ENCODE assay signal across 33 cellular contexts in the genomic region with DNA sequence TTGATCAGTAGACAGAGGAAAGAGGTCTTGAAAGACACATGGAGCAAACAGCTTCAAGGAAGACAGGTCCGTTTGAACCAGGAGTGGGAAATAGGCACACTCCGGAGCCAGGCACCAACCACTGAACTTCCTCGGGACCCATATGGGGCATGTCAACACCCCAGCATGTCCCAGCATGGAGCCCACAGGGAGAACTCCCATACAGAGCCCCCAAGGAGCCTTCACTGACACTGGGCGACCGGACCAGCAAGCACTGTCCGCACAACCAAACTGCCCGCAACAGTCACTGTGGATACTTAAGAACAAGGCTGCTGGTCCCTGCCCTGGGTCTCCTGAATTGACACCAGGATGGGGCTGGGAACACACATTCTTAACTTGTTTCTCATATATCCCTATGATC.
"Had no signal": no experiment of that assay in that cellular context is flagged by ENCODE, and none has a peak within 500 bp of the region (broad histone marks: within the 10 kb centered on the region; RNA-seq: fewer than 3 reads in every experiment).

No MANE protein-coding gene starts in this region.

- H3K4me3 Mint-ChIP-seq: activated B cell treated with CpG ODN at 0.5 μM for 24 hours; activated CD4-positive, alpha-beta memory T cell treated with anti-CD3 and anti-CD28 coated beads for 36 hours; activated CD4-positive, alpha-beta T cell treated with anti-CD3 and anti-CD28 coated beads, Interleukin-2, amount 10 ng/mL, durations not matched to agents 24 days and 14 days; activated CD8-positive, alpha-beta T cell treated with anti-CD3 and anti-CD28 coated beads for 36 hours; activated naive CD4-positive, alpha-beta T cell treated with anti-CD3 and anti-CD28 coated beads for 36 hours; activated naive CD8-positive, alpha-beta T cell treated with anti-CD3 and anti-CD28 coated beads for 36 hours; activated T-cell treated with anti-CD3 and anti-CD28 coated beads, Interleukin-2, amount 50 U/mL, for 4 hours; activated T-cell treated with anti-CD3 and anti-CD28 coated beads, Interleukin-2, amount 50 U/mL, for 72 hours; activated T-helper 1 cell treated with anti-CD3 and anti-CD28 coated beads, Interleukin-12 subunit alpha, Interleukin-12 subunit beta, Interleukin-2, Interleukin-4 antibody, amounts not matched to agents 30 ng/mL and 10 ng/mL and 1 ng/mL, durations not matched to agents 14 hours and 24 hours and 36 hours; activated T-helper 17 cell treated with anti-CD3 and anti-CD28 coated beads, Interleukin-2, amount 50 U/mL, for 72 hours; brain; central memory CD8-positive, alpha-beta T cell; T-helper 1 cell treated with Interleukin-12 subunit alpha and Interleukin-12 subunit beta and Interleukin-4 antibody, amounts not matched to agents 30 μg/mL and 1 μg/mL, for 36 hours; T-helper 2 cell treated with Interferon-gamma antibody and Interleukin-4, amounts not matched to agents 5 μg/mL and 100 μg/mL, for 36 hours had no signal

- H3K27me3 Mint-ChIP-seq: activated B cell treated with CpG ODN at 0.5 μM for 24 hours; activated CD4-positive, alpha-beta memory T cell treated with anti-CD3 and anti-CD28 coated beads for 36 hours; activated CD4-positive, alpha-beta T cell treated with anti-CD3 and anti-CD28 coated beads, Interleukin-2, amount 10 ng/mL, durations not matched to agents 24 days and 14 days; activated CD8-positive, alpha-beta T cell treated with anti-CD3 and anti-CD28 coated beads for 36 hours had no signal

- H3K4me1 Mint-ChIP-seq: activated B cell treated with CpG ODN at 0.5 μM for 24 hours; activated T-helper 17 cell treated with anti-CD3 and anti-CD28 coated beads, Interleukin-2, amount 50 U/mL, for 72 hours; central memory CD8-positive, alpha-beta T cell had no signal

- DNase-seq: activated B cell treated with CpG ODN at 0.5 μM for 24 hours; activated CD4-positive, alpha-beta memory T cell treated with anti-CD3 and anti-CD28 coated beads for 36 hours; activated CD4-positive, alpha-beta T cell treated with anti-CD3 and anti-CD28 coated beads for 4 hours; activated CD4-positive, alpha-beta T cell treated with anti-CD3 and anti-CD28 coated beads, Interleukin-2, amount 10 ng/mL, durations not matched to agents 24 days and 14 days; activated CD4-positive, alpha-beta T cell treated with anti-CD3 and anti-CD28 coated beads, Interleukin-2, amount 50 U/mL, for 1 hour; activated CD4-positive, alpha-beta T cell treated with anti-CD3 and anti-CD28 coated beads, Interleukin-2, amount 50 U/mL, for 4 hours; activated CD4-positive, CD25-positive, alpha-beta regulatory T cell treated with anti-CD3 and anti-CD28 coated beads, Interleukin-2, amount 50 U/mL, for 72 hours; activated CD8-positive, alpha-beta memory T cell treated with anti-CD3 and anti-CD28 coated beads, Interleukin-2, amount 50 U/mL, for 4 hours; activated CD8-positive, alpha-beta T cell treated with anti-CD3 and anti-CD28 coated beads for 36 hours; activated effector memory CD4-positive, alpha-beta T cell treated with anti-CD3 and anti-CD28 coated beads, Interleukin-2, amount 50 U/mL, for 16 hours; activated gamma-delta T cell treated with Interleukin-2 at 50 U/mL for 16 hours; activated naive CD4-positive, alpha-beta T cell; activated naive CD4-positive, alpha-beta T cell treated with anti-CD3 and anti-CD28 coated beads for 36 hours; activated naive CD4-positive, alpha-beta T cell treated with anti-CD3 and anti-CD28 coated beads, Interleukin-2, amount 50 U/mL, for 16 hours; activated naive CD8-positive, alpha-beta T cell treated with anti-CD3 and anti-CD28 coated beads for 36 hours; activated T-cell treated with anti-CD3 and anti-CD28 coated beads for 4 hours; activated T-cell treated with anti-CD3 and anti-CD28 coated beads, Interleukin-2, amount 50 U/mL, for 1 hour; activated T-cell treated with anti-CD3 and anti-CD28 coated beads, Interleukin-2, amount 50 U/mL, for 4 hours; activated T-cell treated with anti-CD3 and anti-CD28 coated beads, Interleukin-2, amount 50 U/mL, for 72 hours; adrenal gland; amniotic stem cell; caudate nucleus; cerebellar nuclear complex; T-helper 1 cell; T-helper 2 cell; T-helper 9 cell had no signal

- H3K36me3 Mint-ChIP-seq: activated CD4-positive, alpha-beta memory T cell treated with anti-CD3 and anti-CD28 coated beads for 36 hours; activated naive CD4-positive, alpha-beta T cell treated with anti-CD3 and anti-CD28 coated beads, Interleukin-2, amount 50 U/mL, for 72 hours; activated naive CD8-positive, alpha-beta T cell treated with anti-CD3 and anti-CD28 coated beads for 36 hours; brain had no signal

- ATAC-seq: activated CD8-positive, alpha-beta T cell treated with anti-CD3 and anti-CD28 coated beads for 36 hours; activated naive CD4-positive, alpha-beta T cell treated with anti-CD3 and anti-CD28 coated beads, Interleukin-2, amount 50 U/mL, for 72 hours; activated T-cell treated with anti-CD3 and anti-CD28 coated beads, Interleukin-2, amount 50 U/mL, for 4 hours; activated T-cell treated with anti-CD3 and anti-CD28 coated beads, Interleukin-2, amount 50 U/mL, for 72 hours; activated T-helper 17 cell treated with anti-CD3 and anti-CD28 coated beads, Interleukin-2, amount 50 U/mL, for 72 hours had no signal

- H3K9me3 Mint-ChIP-seq: activated B cell treated with CpG ODN at 0.5 μM for 24 hours; activated CD4-positive, alpha-beta memory T cell treated with anti-CD3 and anti-CD28 coated beads for 36 hours; activated CD4-positive, alpha-beta T cell treated with anti-CD3 and anti-CD28 coated beads, Interleukin-2, amount 10 ng/mL, durations not matched to agents 24 days and 14 days; activated CD8-positive, alpha-beta T cell treated with anti-CD3 and anti-CD28 coated beads for 36 hours; activated naive CD4-positive, alpha-beta T cell treated with anti-CD3 and anti-CD28 coated beads for 36 hours; activated naive CD8-positive, alpha-beta T cell treated with anti-CD3 and anti-CD28 coated beads for 36 hours; activated T-cell treated with anti-CD3 and anti-CD28 coated beads, Interleukin-2, amount 50 U/mL, for 4 hours; activated T-cell treated with anti-CD3 and anti-CD28 coated beads, Interleukin-2, amount 50 U/mL, for 72 hours; activated T-helper 1 cell treated with anti-CD3 and anti-CD28 coated beads, Interleukin-12 subunit alpha, Interleukin-12 subunit beta, Interleukin-2, Interleukin-4 antibody, amounts not matched to agents 30 ng/mL and 10 ng/mL and 1 ng/mL, durations not matched to agents 14 hours and 24 hours and 36 hours; activated T-helper 17 cell treated with anti-CD3 and anti-CD28 coated beads, Interleukin-2, amount 50 U/mL, for 72 hours; central memory CD8-positive, alpha-beta T cell; T-helper 1 cell treated with Interleukin-12 subunit alpha and Interleukin-12 subunit beta and Interleukin-4 antibody, amounts not matched to agents 30 μg/mL and 1 μg/mL, for 36 hours; T-helper 2 cell treated with Interferon-gamma antibody and Interleukin-4, amounts not matched to agents 5 μg/mL and 100 μg/mL, for 36 hours had no signal

- H3K27ac Mint-ChIP-seq: activated B cell treated with CpG ODN at 0.5 μM for 24 hours; activated CD4-positive, alpha-beta memory T cell treated with anti-CD3 and anti-CD28 coated beads for 36 hours; activated CD4-positive, alpha-beta T cell treated with anti-CD3 and anti-CD28 coated beads, Interleukin-2, amount 10 ng/mL, durations not matched to agents 24 days and 14 days; activated CD8-positive, alpha-beta T cell treated with anti-CD3 and anti-CD28 coated beads for 36 hours; activated naive CD4-positive, alpha-beta T cell treated with anti-CD3 and anti-CD28 coated beads for 36 hours; activated naive CD4-positive, alpha-beta T cell treated with anti-CD3 and anti-CD28 coated beads, Interleukin-2, amount 50 U/mL, for 72 hours; activated naive CD8-positive, alpha-beta T cell treated with anti-CD3 and anti-CD28 coated beads for 36 hours; activated T-cell treated with anti-CD3 and anti-CD28 coated beads, Interleukin-2, amount 50 U/mL, for 72 hours; activated T-helper 1 cell treated with anti-CD3 and anti-CD28 coated beads, Interleukin-12 subunit alpha, Interleukin-12 subunit beta, Interleukin-2, Interleukin-4 antibody, amounts not matched to agents 30 ng/mL and 10 ng/mL and 1 ng/mL, durations not matched to agents 14 hours and 24 hours and 36 hours; activated T-helper 17 cell treated with anti-CD3 and anti-CD28 coated beads, Interleukin-2, amount 50 U/mL, for 72 hours; brain; T-helper 1 cell treated with Interleukin-12 subunit alpha and Interleukin-12 subunit beta and Interleukin-4 antibody, amounts not matched to agents 30 μg/mL and 1 μg/mL, for 36 hours; T-helper 2 cell treated with Interferon-gamma antibody and Interleukin-4, amounts not matched to agents 5 μg/mL and 100 μg/mL, for 36 hours had no signal
